In genomic region chr12:21169878-21170472, GRCh38 we compare ENCODE assay signal across 9 cellular contexts. TPM values are rescaled to one million over a fixed set of nuclear protein-coding genes. Genes with fewer than 3 reads are reported as not detected.
A peak's percentile ranks its signal among the peaks of the same experiment; 100 is the strongest.
DNase-seq lines count a peak whose midpoint lies in the region; ATAC-seq, FAIRE-seq and TF ChIP-seq lines count a peak whose summit lies in the region.
"Had no signal": no experiment of that assay in that cellular context is flagged by ENCODE, and none has a peak within 500 bp of the region (broad histone marks: within the 10 kb centered on the region; RNA-seq: fewer than 3 reads in every experiment).

No MANE protein-coding gene starts in this region.

- TF ChIP-seq CTCF in testis (IDR thresholded peaks at IDR 0.05) (peak; percentile 40 to 70 (median 65)), ovary (IDR thresholded peaks at IDR 0.05) (no peak)

- no peaks in the 10 kb centered on the region for H3K4me1 Mint-ChIP-seq in activated naive CD4-positive, alpha-beta T cell treated with anti-CD3 and anti-CD28 coated beads, Interleukin-2, amount 10 ng/mL, durations not matched to agents 7 days and 5 days
- H3K4me1 Mint-ChIP-seq: T-cell had no signal

- no peak overlapping the region for H3K27ac Mint-ChIP-seq in activated naive CD4-positive, alpha-beta T cell treated with anti-CD3 and anti-CD28 coated beads, Interleukin-2, amount 10 ng/mL, durations not matched to agents 7 days and 5 days
- H3K27ac Mint-ChIP-seq: T-cell had no signal

- no peaks in the 10 kb centered on the region for H3K4me1 ChIP-seq in testis
- no peaks in the 10 kb centered on the region for H3K4me1 ChIP-seq in ovary (ENCODE audit: insufficient read depth)

- DNase-seq in CD1c-positive myeloid dendritic cell (ENCODE audit: extremely low spot score): peak; percentile 27
- DNase-seq in GM18507 (ENCODE audit: extremely low spot score, insufficient read length, low read depth): no peak
- peak; percentile 1 for DNase-seq in NCI-H226
- DNase-seq in activated naive CD4-positive, alpha-beta T cell treated with anti-CD3 and anti-CD28 coated beads, Interleukin-2, amount 10 ng/mL, durations not matched to agents 7 days and 5 days: peak; percentile 53
- peak; percentile 73 for DNase-seq in iPS-NIHi7 (ENCODE audit: extremely low spot score)
- peak; percentile 71 for DNase-seq in testis
- DNase-seq in ovary: no peak

- no peaks in the 10 kb centered on the region for H3K9me3 ChIP-seq in testis
- no peaks in the 10 kb centered on the region for H3K9me3 ChIP-seq in ovary

- 36 to 50% methylated on average over 3 of the region's 3 CpGs for WGBS in testis, 2 donors
- 29 to 34% (median 33%) methylated on average over 3 of the region's 3 CpGs for WGBS in ovary, 3 donors

- no peaks in the 10 kb centered on the region for H3K36me3 Mint-ChIP-seq in activated naive CD4-positive, alpha-beta T cell treated with anti-CD3 and anti-CD28 coated beads, Interleukin-2, amount 10 ng/mL, durations not matched to agents 7 days and 5 days
- H3K36me3 Mint-ChIP-seq: T-cell had no signal

- no peaks in the 10 kb centered on the region for H3K27me3 Mint-ChIP-seq in activated naive CD4-positive, alpha-beta T cell treated with anti-CD3 and anti-CD28 coated beads, Interleukin-2, amount 10 ng/mL, durations not matched to agents 7 days and 5 days
- H3K27me3 Mint-ChIP-seq: T-cell had no signal

- H3K9me3 Mint-ChIP-seq in activated naive CD4-positive, alpha-beta T cell treated with anti-CD3 and anti-CD28 coated beads, Interleukin-2, amount 10 ng/mL, durations not matched to agents 7 days and 5 days: no peaks in the 10 kb centered on the region

- CTCF ChIA-PET in activated naive CD4-positive, alpha-beta T cell treated with anti-CD3 and anti-CD28 coated beads, Interleukin-2, amount 10 ng/mL, durations not matched to agents 7 days and 5 days (lab: Charles Lee): no interaction called here

- FAIRE-seq in GM18507 (lab: Jason Lieb, UNC): peak; percentile 39

- H3K36me3 ChIP-seq in testis (ENCODE audit: low read depth, missing control alignments): no peaks in the 10 kb centered on the region
- no peaks in the 10 kb centered on the region for H3K36me3 ChIP-seq in ovary

- no peak overlapping the region for H3K4me3 ChIP-seq in testis
- H3K4me3 ChIP-seq in ovary: no peak overlapping the region

- TF ChIP-seq EP300 in ovary (IDR thresholded peaks at IDR 0.05): no peak

- TF ChIP-seq POLR2A in testis (IDR thresholded peaks at IDR 0.05) (no peak), ovary (IDR thresholded peaks at IDR 0.05) (no peak)

- H3K27ac ChIP-seq in testis: no peak overlapping the region
- no peak overlapping the region for H3K27ac ChIP-seq in ovary

- peak; percentile 77 for ATAC-seq in HG03025 (IDR thresholded peaks at IDR 0.05; ENCODE audit: low FRiP score, unreplicated experiment)
- ATAC-seq: T-cell had no signal

- H3K27me3 ChIP-seq in testis (no peaks in the 10 kb centered on the region), ovary (no peaks in the 10 kb centered on the region)

- intact Hi-C loops in testis (cut with DNase I; ENCODE audit: low total_unique reads): no loop called here
- intact Hi-C loops in ovary (cut with DNase I): no loop called here

- no peak overlapping the region for H3K4me3 Mint-ChIP-seq in activated naive CD4-positive, alpha-beta T cell treated with anti-CD3 and anti-CD28 coated beads, Interleukin-2, amount 10 ng/mL, durations not matched to agents 7 days and 5 days
- H3K4me3 Mint-ChIP-seq: T-cell had no signal

RNA-seq across cellular contexts. Expression of gene SLCO1B1, which starts 39.0 kb away (rescaled TPM):
- total RNA-seq in testis (under 1 TPM; 0.24 to 0.37 TPM), ovary (under 1 TPM in 1 of 7 donors, not detected in 6; 0.08 TPM)
- polyA plus RNA-seq in testis (ENCODE audit: insufficient read depth, low read depth, low replicate concordance) (not detected), ovary (not detected)

Comparison
In these comparisons a context has a peak if more than half of its experiments do, and no peak if none do; other contexts are left out.
1. DNase-seq: peak in CD1c-positive myeloid dendritic cell (single experiment), NCI-H226 (single experiment), activated naive CD4-positive, alpha-beta T cell treated with anti-CD3 and anti-CD28 coated beads, Interleukin-2, amount 10 ng/mL, durations not matched to agents 7 days and 5 days (single experiment), iPS-NIHi7 (single experiment) and testis (single experiment); none in GM18507 (single experiment) and ovary (0 of 5).
2. CTCF ChIP-seq: peak in testis (3 of 3); none in ovary (0 of 3).